Comparison of ENCODE assay signal across 22 cellular contexts in genomic region chrX:138982350-138982749, GRCh38.
DNase-seq lines count a peak whose midpoint lies in the region; ATAC-seq, FAIRE-seq and TF ChIP-seq lines count a peak whose summit lies in the region.
"Had no signal": no experiment of that assay in that cellular context is flagged by ENCODE, and none has a peak within 500 bp of the region (broad histone marks: within the 10 kb centered on the region; RNA-seq: fewer than 3 reads in every experiment).

No MANE protein-coding gene starts in this region.

- H3K9me3 ChIP-seq in upper lobe of right lung (no peaks in the 10 kb centered on the region), esophagus muscularis mucosa (no peaks in the 10 kb centered on the region)
- H3K9me3 ChIP-seq: Caco-2, SJSA1 had no signal

- DNase-seq in Kasumi-1 (lab: John Stamatoyannopoulos, UW) (peak; percentile 38 to 54), NOMO-1 (lab: John Stamatoyannopoulos, UW; ENCODE audit: unreplicated experiment in 2 of 2) (peak; percentile 57 to 92), SKM-1 treated with dmso at 0.1 percent for 144 hours (lab: John Stamatoyannopoulos, UW; ENCODE audit: unreplicated experiment) (peak; percentile 57), upper lobe of right lung (no peak), urothelium cell line (ENCODE audit: low spot score) (no peak), HFFc6 (no peak), esophagus muscularis mucosa (ENCODE audit: extremely low spot score) (no peak)
- DNase-seq: Caco-2; CD4-positive, alpha-beta memory T cell; DND-41; Karpas-422; NCI-H1105 treated with DMSO at 0.1 percent for 48 hours; NCI-H2029 treated with DMSO at 0.1 percent for 48 hours; NCI-H226; NCI-H524 treated with DMSO at 0.1 percent for 48 hours; SW 1271; T-helper 17 cell had no signal

- no peak overlapping the region for H3K27ac Mint-ChIP-seq in HFFc6
- H3K27ac Mint-ChIP-seq: CD4-positive, alpha-beta memory T cell; IgD-negative memory B cell; T-helper 17 cell had no signal

- H3K27ac ChIP-seq in upper lobe of right lung (no peak overlapping the region), esophagus muscularis mucosa (replicated peaks in 1 of 4) (no peak overlapping the region)
- H3K27ac ChIP-seq: SJSA1 had no signal

- no peak overlapping the region for H3K4me3 ChIP-seq in upper lobe of right lung
- no peak overlapping the region for H3K4me3 ChIP-seq in esophagus muscularis mucosa
- H3K4me3 ChIP-seq: SJSA1 had no signal

- peaks cover 17% of the 10 kb centered on the region for H3K9me3 Mint-ChIP-seq in HFFc6

- no peak for TF ChIP-seq CTCF in upper lobe of right lung (IDR thresholded peaks at IDR 0.05)
- no peak for TF ChIP-seq CTCF in HFFc6 (IDR thresholded peaks at IDR 0.05)
- TF ChIP-seq CTCF in esophagus muscularis mucosa (IDR thresholded peaks at IDR 0.05): no peak

- no peak overlapping the region for H3K4me3 Mint-ChIP-seq in HFFc6
- H3K4me3 Mint-ChIP-seq: CD4-positive, alpha-beta memory T cell; T-helper 17 cell had no signal

- no peaks in the 10 kb centered on the region for H3K27me3 ChIP-seq in upper lobe of right lung
- H3K27me3 ChIP-seq in esophagus muscularis mucosa: no peaks in the 10 kb centered on the region
- H3K27me3 ChIP-seq: SJSA1 had no signal

- no peak for TF ChIP-seq EP300 in esophagus muscularis mucosa (IDR thresholded peaks at IDR 0.05)

- intact Hi-C loops in upper lobe of right lung (cut with DNase I) (no loop called here), esophagus muscularis mucosa (cut with DNase I) (no loop called here)

- no peaks in the 10 kb centered on the region for H3K4me1 ChIP-seq in upper lobe of right lung
- no peaks in the 10 kb centered on the region for H3K4me1 ChIP-seq in esophagus muscularis mucosa
- H3K4me1 ChIP-seq: Caco-2 had no signal

- WGBS in esophagus muscularis mucosa: 73% methylated on average over 4 of the region's 4 CpGs

- no peaks in the 10 kb centered on the region for H3K36me3 ChIP-seq in upper lobe of right lung
- H3K36me3 ChIP-seq in esophagus muscularis mucosa: no peaks in the 10 kb centered on the region
- H3K36me3 ChIP-seq: SJSA1 had no signal

- H3K27me3 Mint-ChIP-seq in HFFc6 (ENCODE audit: insufficient read depth): no peaks in the 10 kb centered on the region
- H3K27me3 Mint-ChIP-seq: CD4-positive, alpha-beta memory T cell; IgD-negative memory B cell; T-helper 17 cell had no signal

- H3K4me1 Mint-ChIP-seq in HFFc6 (ENCODE audit: low read depth): no peaks in the 10 kb centered on the region
- H3K4me1 Mint-ChIP-seq: CD4-positive, alpha-beta memory T cell; IgD-negative memory B cell; T-helper 17 cell had no signal

- no peak for TF ChIP-seq POLR2A in esophagus muscularis mucosa (IDR thresholded peaks at IDR 0.05; ENCODE audit: low read depth)

- no peak for FAIRE-seq in urothelium cell line (lab: Jason Lieb, UNC)
- FAIRE-seq: GM12891 had no signal

- peak; percentile 44 for ATAC-seq in upper lobe of right lung
- ATAC-seq: HCT116, Panc1, T-helper 17 cell had no signal

- no peaks in the 10 kb centered on the region for H3K36me3 Mint-ChIP-seq in HFFc6 (ENCODE audit: low read depth)
- H3K36me3 Mint-ChIP-seq: CD4-positive, alpha-beta memory T cell; IgD-negative memory B cell had no signal

Comparison
In these comparisons a context has a peak if more than half of its experiments do, and no peak if none do; other contexts are left out.
1. DNase-seq: peak in Kasumi-1 (2 of 2), NOMO-1 (2 of 2) and SKM-1 treated with dmso at 0.1 percent for 144 hours (single experiment); none in upper lobe of right lung (single experiment), urothelium cell line (single experiment), HFFc6 (single experiment) and esophagus muscularis mucosa (single experiment).